ENCODE assay signal across 29 cellular contexts in genomic region chr2:128807317-128807716, GRCh38.
"Had no signal": no experiment of that assay in that cellular context is flagged by ENCODE, and none has a peak within 500 bp of the region (broad histone marks: within the 10 kb centered on the region; RNA-seq: fewer than 3 reads in every experiment).

No MANE protein-coding gene starts in this region.

- H3K4me3 ChIP-seq: stomach, suprapubic skin, testis, thoracic aorta, thyroid gland, tibial artery, tibial nerve, transverse colon, upper lobe of left lung, upper lobe of right lung, uterus, vagina had no signal

- H3K9me3 ChIP-seq: suprapubic skin, testis, thoracic aorta, thyroid gland, tibial artery, transverse colon, upper lobe of left lung, upper lobe of right lung, uterus, vagina had no signal

- DNase-seq: stimulated activated CD4-positive, alpha-beta T cell treated with anti-CD3 and anti-CD28 coated beads, Interleukin-2, amount 100 ng/mL, for 48 hours; stimulated activated CD4-positive, alpha-beta T cell treated with anti-CD3 and anti-CD28 coated beads, Interleukin-4, amount 100 ng/mL, for 1 hour; stimulated activated CD4-positive, alpha-beta T cell treated with anti-CD3 and anti-CD28 coated beads, Interleukin-4, amount 100 ng/mL, for 24 hours; stimulated activated CD4-positive, alpha-beta T cell treated with anti-CD3 and anti-CD28 coated beads, Interleukin-4, amount 100 ng/mL, for 4 hours; stimulated activated CD8-positive, alpha-beta memory T cell treated with anti-CD3 and anti-CD28 coated beads, Interleukin-4, amount 100 ng/mL, for 48 hours; stimulated activated naive B cell treated with anti-CD40 and anti-IgM and Interleukin-4, amounts not matched to agents 10 μg/mL and 1 μg/mL and 100 μg/mL, for 72 hours; stimulated activated naive CD4-positive, alpha-beta T cell; stimulated activated naive CD4-positive, alpha-beta T cell treated with Interleukin-2 at 50 U/mL for 16 hours; stimulated activated naive CD8-positive, alpha-beta T cell treated with anti-CD3 and anti-CD28 coated beads, Interleukin-15, amount 100 ng/mL, for 72 hours; stimulated activated naive CD8-positive, alpha-beta T cell treated with anti-CD3 and anti-CD28 coated beads, Interleukin-15, Interleukin-2, amounts not matched to agents 100 U/mL and 50 U/mL, for 24 hours; stomach; substantia nigra; testis; thyroid gland; tibial artery; transverse colon; trophoblast cell; upper lobe of left lung; upper lobe of right lung; uterus had no signal

- H3K27ac Mint-ChIP-seq: stimulated activated effector memory CD8-positive, alpha-beta T cell treated with anti-CD3 and anti-CD28 coated beads, Interleukin-12 subunit alpha, Interleukin-12 subunit beta, amount 100 ng/mL, for 72 hours; stimulated activated memory B cell treated with anti-CD40 and anti-IgM and Interleukin-4, amounts not matched to agents 10 μg/mL and 1 μg/mL and 100 μg/mL, for 72 hours; stimulated activated naive B cell treated with anti-CD40 and anti-IgM and Interleukin-4, amounts not matched to agents 10 μg/mL and 1 μg/mL and 100 μg/mL, for 72 hours; stimulated activated naive CD8-positive, alpha-beta T cell treated with anti-CD3 and anti-CD28 coated beads, Interleukin-15, Interleukin-2, amounts not matched to agents 100 ng/mL and 50 ng/mL, for 24 hours; type B pancreatic cell had no signal

- H3K9me3 Mint-ChIP-seq: stimulated activated effector memory CD8-positive, alpha-beta T cell treated with anti-CD3 and anti-CD28 coated beads, Interleukin-12 subunit alpha, Interleukin-12 subunit beta, amount 100 ng/mL, for 72 hours had no signal

- H3K4me3 Mint-ChIP-seq: stimulated activated effector memory CD8-positive, alpha-beta T cell treated with anti-CD3 and anti-CD28 coated beads, Interleukin-12 subunit alpha, Interleukin-12 subunit beta, amount 100 ng/mL, for 72 hours; stimulated activated memory B cell treated with anti-CD40 and anti-IgM and Interleukin-4, amounts not matched to agents 10 μg/mL and 1 μg/mL and 100 μg/mL, for 72 hours; stimulated activated naive B cell treated with anti-CD40 and anti-IgM and Interleukin-4, amounts not matched to agents 10 μg/mL and 1 μg/mL and 100 μg/mL, for 72 hours; stimulated activated naive CD8-positive, alpha-beta T cell treated with anti-CD3 and anti-CD28 coated beads, Interleukin-15, amount 100 ng/mL, for 72 hours; stimulated activated naive CD8-positive, alpha-beta T cell treated with anti-CD3 and anti-CD28 coated beads, Interleukin-15, Interleukin-2, amounts not matched to agents 100 ng/mL and 50 ng/mL, for 24 hours; type B pancreatic cell had no signal

- H3K27me3 ChIP-seq: suprapubic skin, testis, thyroid gland, tibial artery, tibial nerve, transverse colon, upper lobe of left lung, upper lobe of right lung, uterus, vagina had no signal

- H3K27me3 Mint-ChIP-seq: stimulated activated naive CD8-positive, alpha-beta T cell treated with anti-CD3 and anti-CD28 coated beads, Interleukin-15, amount 100 ng/mL, for 72 hours; type B pancreatic cell had no signal

- H3K36me3 Mint-ChIP-seq: stimulated activated effector memory CD8-positive, alpha-beta T cell treated with anti-CD3 and anti-CD28 coated beads, Interleukin-12 subunit alpha, Interleukin-12 subunit beta, amount 100 ng/mL, for 72 hours; stimulated activated memory B cell treated with anti-CD40 and anti-IgM and Interleukin-4, amounts not matched to agents 10 μg/mL and 1 μg/mL and 100 μg/mL, for 72 hours; type B pancreatic cell had no signal

- FAIRE-seq: urothelium cell line had no signal

- H3K4me1 Mint-ChIP-seq: stimulated activated effector memory CD8-positive, alpha-beta T cell treated with anti-CD3 and anti-CD28 coated beads, Interleukin-12 subunit alpha, Interleukin-12 subunit beta, amount 100 ng/mL, for 72 hours; stimulated activated memory B cell treated with anti-CD40 and anti-IgM and Interleukin-4, amounts not matched to agents 10 μg/mL and 1 μg/mL and 100 μg/mL, for 72 hours; stimulated activated naive B cell treated with anti-CD40 and anti-IgM and Interleukin-4, amounts not matched to agents 10 μg/mL and 1 μg/mL and 100 μg/mL, for 72 hours; stimulated activated naive CD8-positive, alpha-beta T cell treated with anti-CD3 and anti-CD28 coated beads, Interleukin-15, amount 100 ng/mL, for 72 hours had no signal

- ATAC-seq: stimulated activated effector memory CD8-positive, alpha-beta T cell treated with anti-CD3 and anti-CD28 coated beads, Interleukin-12 subunit alpha, Interleukin-12 subunit beta, amount 100 ng/mL, for 72 hours; stimulated activated memory B cell treated with anti-CD40 and anti-IgM and Interleukin-4, amounts not matched to agents 10 μg/mL and 1 μg/mL and 100 μg/mL, for 72 hours; stimulated activated naive B cell treated with anti-CD40 and anti-IgM and Interleukin-4, amounts not matched to agents 10 μg/mL and 1 μg/mL and 100 μg/mL, for 72 hours; stimulated activated naive CD8-positive, alpha-beta T cell treated with anti-CD3 and anti-CD28 coated beads, Interleukin-15, amount 100 ng/mL, for 72 hours; stimulated activated naive CD8-positive, alpha-beta T cell treated with anti-CD3 and anti-CD28 coated beads, Interleukin-15, Interleukin-2, amounts not matched to agents 100 U/mL and 50 U/mL, for 24 hours; upper lobe of right lung had no signal

- H3K27ac ChIP-seq: stomach, suprapubic skin, testis, thoracic aorta, thyroid gland, tibial artery, tibial nerve, transverse colon, upper lobe of left lung, upper lobe of right lung, uterus, vagina had no signal

- H3K4me1 ChIP-seq: stomach, testis, thyroid gland, tibial artery, tibial nerve, transverse colon, upper lobe of left lung, upper lobe of right lung, uterus, vagina had no signal

- H3K36me3 ChIP-seq: stomach, suprapubic skin, thoracic aorta, thyroid gland, tibial artery, tibial nerve, transverse colon, upper lobe of left lung, upper lobe of right lung, uterus, vagina had no signal
